Comparison of ENCODE assay signal across 9 cellular contexts in the genomic region with DNA sequence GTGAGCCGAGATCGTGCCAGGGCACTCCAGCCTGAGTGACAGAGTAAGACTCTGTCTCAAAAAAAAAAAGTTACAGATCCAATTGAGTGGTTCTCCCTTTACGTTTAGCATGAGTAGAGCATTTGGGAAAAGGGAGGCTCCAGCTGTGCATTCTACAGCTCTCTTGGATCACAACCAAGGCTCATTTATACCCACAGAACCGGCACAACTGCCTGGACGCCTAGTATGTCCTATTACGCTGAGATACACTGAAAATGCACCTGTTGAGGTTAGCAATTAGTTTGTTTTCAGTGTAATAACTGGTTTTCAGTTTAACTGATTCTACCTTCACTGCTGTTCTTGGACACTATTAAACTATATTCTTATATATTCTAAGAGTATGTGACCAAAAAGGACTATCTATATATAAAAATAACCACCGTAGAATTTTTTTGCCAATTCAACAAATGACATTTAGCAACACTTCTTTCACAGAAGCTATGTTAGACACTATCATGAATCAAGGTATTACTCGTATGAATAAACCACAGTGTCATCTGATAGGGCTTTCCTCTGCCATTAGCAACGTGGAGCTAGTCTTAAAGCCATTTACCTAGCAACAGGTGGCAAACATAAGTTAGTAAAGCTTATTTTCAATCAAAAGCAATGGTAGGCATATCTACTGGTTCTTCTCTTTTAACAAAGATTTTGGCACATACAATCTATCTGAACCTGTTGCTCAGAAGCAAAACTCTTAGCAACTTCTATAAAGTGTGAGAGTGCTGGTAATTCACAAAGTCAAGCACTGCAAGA. TPM values are rescaled to one million over a fixed set of nuclear protein-coding genes. Genes with fewer than 3 reads are reported as not detected.
A peak's percentile ranks its signal among the peaks of the same experiment; 100 is the strongest.
DNase-seq lines count a peak whose midpoint lies in the region; ATAC-seq and TF ChIP-seq lines count a peak whose summit lies in the region.
"Had no signal": no experiment of that assay in that cellular context is flagged by ENCODE, and none has a peak within 500 bp of the region (broad histone marks: within the 10 kb centered on the region; RNA-seq: fewer than 3 reads in every experiment).

No MANE protein-coding gene starts in this region.

- H3K36me3 ChIP-seq in cardiac muscle cell (peaks cover 11% of the 10 kb centered on the region), liver (ENCODE audit: control insufficient read depth in 4 of 4, insufficient read depth in 3 of 4, low read depth in 1 of 4, low read length in 3 of 4) (peaks cover 0 to 7% (median 4%) of the 10 kb centered on the region in 4 donors), upper lobe of left lung (peaks cover 0 to 3% (median 0%) of the 10 kb centered on the region in 4 donors)

- H3K27ac Mint-ChIP-seq in activated naive CD8-positive, alpha-beta T cell = no peak overlapping the region

- H3K4me3 Mint-ChIP-seq in activated naive CD8-positive, alpha-beta T cell = peak overlapping the region; percentile 99

- H3K4me1 ChIP-seq in cardiac muscle cell (ENCODE audit: low read depth) (peaks cover 16% of the 10 kb centered on the region), liver (ENCODE audit: control insufficient read depth in 4 of 4, insufficient read depth in 4 of 4, low read length in 3 of 4) (peaks cover 17 to 27% (median 21%) of the 10 kb centered on the region in 4 donors), upper lobe of left lung (peaks cover 24 to 42% (median 35%) of the 10 kb centered on the region in 4 donors)

- DNase-seq in cardiac muscle cell (ENCODE audit: low read depth in 1 of 2, low spot score in 1 of 2) (no peak), cardiac septum (ENCODE audit: low spot score) (no peak), upper lobe of left lung (no peak), NCI-H748 treated with DMSO at 0.1 percent for 48 hours (lab: John Stamatoyannopoulos, UW) (no peak), putamen (ENCODE audit: low spot score) (no peak)
- DNase-seq: nucleus accumbens had no signal

- H3K4me3 ChIP-seq in cardiac muscle cell (peak overlapping the region; percentile 90), liver (ENCODE audit: low read depth in 1 of 3, low read length in 3 of 3) (peak overlapping the region in 2 of 3 donors; percentile 86 to 89), upper lobe of left lung (peak overlapping the region in 2 of 4 donors; percentile 85 to 88)

- H3K27me3 ChIP-seq in cardiac muscle cell = no peaks in the 10 kb centered on the region
- H3K27me3 ChIP-seq in liver (ENCODE audit: control insufficient read depth in 4 of 4, insufficient read depth in 4 of 4, low read length in 3 of 4) = no peaks in the 10 kb centered on the region
- no peaks in the 10 kb centered on the region for H3K27me3 ChIP-seq in upper lobe of left lung

- no peak for TF ChIP-seq POLR2A in upper lobe of left lung (IDR thresholded peaks at IDR 0.05)

- H3K36me3 Mint-ChIP-seq in activated naive CD8-positive, alpha-beta T cell = peaks cover 22% of the 10 kb centered on the region

- no peak for TF ChIP-seq CTCF in cardiac muscle cell (IDR thresholded peaks at IDR 0.05; ENCODE audit: low read depth, low read length)
- no peak for TF ChIP-seq CTCF in liver (IDR thresholded peaks at IDR 0.05; ENCODE audit: low read depth, low read length, missing input control)
- no peak for TF ChIP-seq CTCF in upper lobe of left lung (IDR thresholded peaks at IDR 0.05)

- ATAC-seq in upper lobe of left lung (ENCODE audit: low FRiP score in 2 of 2) (no peak), GM19035 (IDR thresholded peaks at IDR 0.05; ENCODE audit: unreplicated experiment) (no peak)

- H3K27me3 Mint-ChIP-seq in activated naive CD8-positive, alpha-beta T cell = no peaks in the 10 kb centered on the region

- no peak for TF ChIP-seq RAD21 in liver (IDR thresholded peaks at IDR 0.05)

- peak overlapping the region in 1 of 2 donors; percentile 99 for H3K9ac ChIP-seq in liver (ENCODE audit: low read depth in 1 of 2, low read length in 2 of 2)

- H3K27ac ChIP-seq in cardiac muscle cell = peak overlapping the region; percentile 94
- peak overlapping the region; percentile 98 to 99 for H3K27ac ChIP-seq in liver (ENCODE audit: low read depth in 1 of 2, low read length in 2 of 2)
- peak overlapping the region; percentile 95 to 99 (median 97) for H3K27ac ChIP-seq in upper lobe of left lung

- no peak for TF ChIP-seq EP300 in upper lobe of left lung (IDR thresholded peaks at IDR 0.05)

- no peaks in the 10 kb centered on the region for H3K9me3 ChIP-seq in cardiac muscle cell (ENCODE audit: low read depth)
- H3K9me3 ChIP-seq in liver (ENCODE audit: control insufficient read depth in 4 of 4, low read length in 3 of 4) = no peaks in the 10 kb centered on the region
- H3K9me3 ChIP-seq in upper lobe of left lung = no peaks in the 10 kb centered on the region

- 63% methylated on average over 9 of the region's 9 CpGs for WGBS in liver
- 56% methylated on average over 9 of the region's 9 CpGs for WGBS in upper lobe of left lung, 2 donors

- intact Hi-C loops in cardiac septum (cut with DNase I) = loop anchor here (2.0 to 10.0 kb wide), 4 partner anchors 22 to 758 kb away; a partner anchor contains a TSS

- H3K4me1 Mint-ChIP-seq in activated naive CD8-positive, alpha-beta T cell (ENCODE audit: low read depth) = peaks cover 54% of the 10 kb centered on the region

- H3K9me3 Mint-ChIP-seq in activated naive CD8-positive, alpha-beta T cell (ENCODE audit: low read depth) = no peaks in the 10 kb centered on the region

TF ChIP-seq in liver, 16 proteins besides CTCF, POLR2A, EP300 and RAD21:
- no peak for TF ChIP-seq GABPA (IDR thresholded peaks at IDR 0.05 in 1 of 2, conservative IDR thresholded peaks at IDR 0.05 in 1 of 2)
- TF ChIP-seq, protein P1, sequence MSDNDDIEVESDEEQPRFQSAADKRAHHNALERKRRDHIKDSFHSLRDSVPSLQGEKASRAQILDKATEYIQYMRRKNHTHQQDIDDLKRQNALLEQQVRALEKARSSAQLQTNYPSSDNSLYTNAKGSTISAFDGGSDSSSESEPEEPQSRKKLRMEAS (IDR thresholded peaks at IDR 0.05) = no peak
- TF ChIP-seq RXRA (IDR thresholded peaks at IDR 0.05) = no peak
- no peak for TF ChIP-seq TAF1 (conservative IDR thresholded peaks at IDR 0.05)
- TF ChIP-seq JUND (IDR thresholded peaks at IDR 0.05) = no peak
- TF ChIP-seq HNF4G (IDR thresholded peaks at IDR 0.05) = no peak
- TF ChIP-seq, protein P2, sequence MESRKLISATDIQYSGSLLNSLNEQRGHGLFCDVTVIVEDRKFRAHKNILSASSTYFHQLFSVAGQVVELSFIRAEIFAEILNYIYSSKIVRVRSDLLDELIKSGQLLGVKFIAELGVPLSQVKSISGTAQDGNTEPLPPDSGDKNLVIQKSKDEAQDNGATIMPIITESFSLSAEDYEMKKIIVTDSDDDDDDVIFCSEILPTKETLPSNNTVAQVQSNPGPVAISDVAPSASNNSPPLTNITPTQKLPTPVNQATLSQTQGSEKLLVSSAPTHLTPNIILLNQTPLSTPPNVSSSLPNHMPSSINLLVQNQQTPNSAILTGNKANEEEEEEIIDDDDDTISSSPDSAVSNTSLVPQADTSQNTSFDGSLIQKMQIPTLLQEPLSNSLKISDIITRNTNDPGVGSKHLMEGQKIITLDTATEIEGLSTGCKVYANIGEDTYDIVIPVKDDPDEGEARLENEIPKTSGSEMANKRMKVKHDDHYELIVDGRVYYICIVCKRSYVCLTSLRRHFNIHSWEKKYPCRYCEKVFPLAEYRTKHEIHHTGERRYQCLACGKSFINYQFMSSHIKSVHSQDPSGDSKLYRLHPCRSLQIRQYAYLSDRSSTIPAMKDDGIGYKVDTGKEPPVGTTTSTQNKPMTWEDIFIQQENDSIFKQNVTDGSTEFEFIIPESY (IDR thresholded peaks at IDR 0.05) = no peak
- TF ChIP-seq SP1 (IDR thresholded peaks at IDR 0.05) = no peak
- TF ChIP-seq FOXA2 (IDR thresholded peaks at IDR 0.05) = no peak
- TF ChIP-seq HNF4A (conservative IDR thresholded peaks at IDR 0.05) = no peak
TF ChIP-seq in liver: peak in this region for 0.

RNA-seq across cellular contexts. Expression of a gene that starts 3.6 kb away (rescaled TPM):
- total RNA-seq in cardiac muscle cell (14.9 and 26.4 TPM in 2 replicates), cardiac septum (26.7 TPM), liver (10 to 100 TPM; 16.0 to 27.5 TPM), upper lobe of left lung (10 to 100 TPM; 36.9 to 76.5 (median 40.3) TPM)
- polyA plus RNA-seq in cardiac muscle cell (22.9 and 38.8 TPM in 2 replicates), liver (1 to 10 TPM; 5.3 to 7.2 TPM)
